Comparison of ENCODE assay signal across 21 cellular contexts in the genomic region with DNA sequence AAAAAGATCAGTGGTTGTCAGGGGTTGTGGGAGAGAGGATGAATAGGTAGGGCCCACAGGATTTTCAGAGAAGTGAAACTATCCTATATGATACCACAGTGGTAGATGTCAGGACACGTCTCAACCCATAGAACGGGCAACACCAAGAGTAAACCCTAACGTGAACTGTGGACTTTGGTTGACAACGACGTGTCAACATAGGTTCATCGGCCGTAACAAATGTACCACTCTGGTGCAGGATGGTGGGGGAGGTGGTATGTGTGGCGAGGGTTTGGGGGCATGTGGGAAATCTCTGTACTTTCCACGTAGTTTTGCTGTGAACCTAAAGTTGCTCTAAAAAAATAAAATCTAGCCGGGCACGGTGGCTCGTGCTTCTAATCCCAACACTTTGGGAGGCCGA.
"Had no signal": no experiment of that assay in that cellular context is flagged by ENCODE, and none has a peak within 500 bp of the region (broad histone marks: within the 10 kb centered on the region; RNA-seq: fewer than 3 reads in every experiment).

No MANE protein-coding gene starts in this region.

- H3K4me1 ChIP-seq: pancreas, transverse colon, uterus had no signal

- DNase-seq: activated CD4-positive, alpha-beta memory T cell treated with anti-CD3 and anti-CD28 coated beads for 36 hours; activated CD4-positive, alpha-beta T cell treated with anti-CD3 and anti-CD28 coated beads for 48 hours; activated effector memory CD4-positive, alpha-beta T cell treated with anti-CD3 and anti-CD28 coated beads, Interleukin-2, amount 50 U/mL, for 16 hours; activated naive CD4-positive, alpha-beta T cell treated with anti-CD3 and anti-CD28 coated beads, Interleukin-2, amount 50 U/mL, for 16 hours; activated naive CD8-positive, alpha-beta T cell treated with anti-CD3 and anti-CD28 coated beads, Interleukin-2, amount 50 U/mL, for 24 hours; activated T-cell treated with anti-CD3 and anti-CD28 coated beads, Interleukin-2, amount 50 U/mL, for 72 hours; central memory CD4-positive, alpha-beta T cell; dorsolateral prefrontal cortex; effector memory CD8-positive, alpha-beta T cell; gastrocnemius medialis; hypothalamus; mesenchymal stem cell; pancreas; right cardiac atrium; stimulated activated CD4-positive, alpha-beta T cell treated with anti-CD3 and anti-CD28 coated beads, Interleukin-12 subunit alpha, Interleukin-12 subunit beta, amount 100 ng/mL, for 4 hours; stimulated activated CD4-positive, alpha-beta T cell treated with anti-CD3 and anti-CD28 coated beads, Interleukin-4, amount 100 ng/mL, for 4 hours; stimulated activated naive CD8-positive, alpha-beta T cell treated with anti-CD3 and anti-CD28 coated beads, Interleukin-15, amount 100 ng/mL, for 72 hours; T1000; transverse colon; uterus had no signal

- H3K36me3 ChIP-seq: esophagus muscularis mucosa, gastrocnemius medialis, pancreas, transverse colon, uterus had no signal

- H3K27ac ChIP-seq: dorsolateral prefrontal cortex, esophagus muscularis mucosa, gastrocnemius medialis, pancreas, transverse colon, uterus had no signal

- ATAC-seq: activated naive CD8-positive, alpha-beta T cell treated with anti-CD3 and anti-CD28 coated beads, Interleukin-2, amount 50 U/mL, for 24 hours; activated T-cell treated with anti-CD3 and anti-CD28 coated beads, Interleukin-2, amount 50 U/mL, for 72 hours; effector memory CD8-positive, alpha-beta T cell; gastrocnemius medialis; pancreas; right cardiac atrium; stimulated activated naive CD8-positive, alpha-beta T cell treated with anti-CD3 and anti-CD28 coated beads, Interleukin-15, amount 100 ng/mL, for 72 hours had no signal

- H3K9me3 ChIP-seq: gastrocnemius medialis, pancreas, transverse colon had no signal

- H3K27me3 ChIP-seq: dorsolateral prefrontal cortex, gastrocnemius medialis, pancreas, transverse colon, uterus had no signal

- H3K4me3 ChIP-seq: dorsolateral prefrontal cortex, esophagus muscularis mucosa, gastrocnemius medialis, pancreas, transverse colon, uterus had no signal
